In genomic region chr11:118074785-118075184, GRCh38 we compare ENCODE assay signal across 26 cellular contexts. TPM values are rescaled to one million over a fixed set of nuclear protein-coding genes. Genes with fewer than 3 reads are reported as not detected.
DNase-seq lines count a peak whose midpoint lies in the region; FAIRE-seq and TF ChIP-seq lines count a peak whose summit lies in the region.
"Had no signal": no experiment of that assay in that cellular context is flagged by ENCODE, and none has a peak within 500 bp of the region (broad histone marks: within the 10 kb centered on the region; RNA-seq: fewer than 3 reads in every experiment).

No MANE protein-coding gene starts in this region.

- H2BK5ac ChIP-seq in H1 (ENCODE audit: low read depth, low read length) (no peak overlapping the region), neuronal stem cell (ENCODE audit: low read length) (no peak overlapping the region)

- no peaks in the 10 kb centered on the region for H3K23me2 ChIP-seq in H1 (ENCODE audit: low read depth, low read length)

- H2BK15ac ChIP-seq in H1 (ENCODE audit: low read length) (peak overlapping the region; percentile 81; the same call in 1 of the 2 replicates), neuronal stem cell (ENCODE audit: low read length) (no peak overlapping the region)

- POLR2A ChIA-PET in H1 (lab: Charles Lee; ENCODE audit: partially characterized antibody), result no interaction called here

- H2BK20ac ChIP-seq in H1 (ENCODE audit: low read length), result no peak overlapping the region

- no peak overlapping the region for H4K5ac ChIP-seq in H1 (ENCODE audit: insufficient read length, low read depth, low read length)

- H3K9ac ChIP-seq in H1 (replicated peaks in 1 of 4; ENCODE audit: extremely low read depth in 1 of 4, low read depth in 3 of 4, low read length in 3 of 4) (no peak overlapping the region), neuronal stem cell (ENCODE audit: low read depth, low read length, poor library complexity) (no peak overlapping the region)
- H3K9ac ChIP-seq: SK-N-SH had no signal

- H3K79me2 ChIP-seq in H1 (ENCODE audit: control insufficient read depth in 1 of 2, insufficient read depth in 2 of 2, low read length in 2 of 2) (no peaks in the 10 kb centered on the region), osteoblast (ENCODE audit: insufficient read depth, low read length) (no peaks in the 10 kb centered on the region)

- H3K27me3 ChIP-seq in H1 (replicated peaks in 1 of 4; ENCODE audit: control insufficient read depth in 3 of 4, extremely low read depth in 1 of 4, insufficient read depth in 3 of 4, low read length in 3 of 4) (no peaks in the 10 kb centered on the region; a peak in 1 of 7 replicates), neuronal stem cell (ENCODE audit: control insufficient read depth in 3 of 3, insufficient read depth in 3 of 3, low read depth in 1 of 3, low read length in 3 of 3) (peaks cover 0 to 18% (median 0%) of the 10 kb centered on the region in 3 experiments), osteoblast (ENCODE audit: insufficient read depth, low read length) (no peaks in the 10 kb centered on the region)
- H3K27me3 ChIP-seq: Peyer's patch, thyroid gland had no signal

- H3K4me1 ChIP-seq in H1 (replicated peaks in 1 of 4; ENCODE audit: control insufficient read depth in 3 of 4, insufficient read depth in 4 of 4, low read length in 3 of 4) (peaks cover 3 to 12% (median 6%) of the 10 kb centered on the region in 4 experiments; a peak in 6 of 7 replicates), neuronal stem cell (ENCODE audit: control insufficient read depth in 2 of 2, insufficient read depth in 1 of 2, low read depth in 1 of 2, low read length in 2 of 2) (no peaks in the 10 kb centered on the region), osteoblast (ENCODE audit: insufficient read depth, low read length) (no peaks in the 10 kb centered on the region)
- H3K4me1 ChIP-seq: psoas muscle had no signal

- H4K91ac ChIP-seq in H1 (replicated peaks; ENCODE audit: insufficient read length, low read length), result no peak overlapping the region
- no peak overlapping the region for H4K91ac ChIP-seq in neuronal stem cell (ENCODE audit: low read depth, low read length, poor library complexity)

- no peak overlapping the region for H3K27ac ChIP-seq in H1 (ENCODE audit: low read depth, low read length)
- no peak overlapping the region for H3K27ac ChIP-seq in neuronal stem cell (replicated peaks; ENCODE audit: low read length)
- H3K27ac ChIP-seq in osteoblast (ENCODE audit: low read depth, low read length), result no peak overlapping the region
- H3K27ac ChIP-seq: dorsolateral prefrontal cortex, psoas muscle had no signal

- H3K23ac ChIP-seq in H1 (ENCODE audit: insufficient read length) (no peak overlapping the region), neuronal stem cell (ENCODE audit: low read depth, low read length, poor library complexity) (no peak overlapping the region)

- H3K36me3 ChIP-seq in H1 (ENCODE audit: control insufficient read depth in 2 of 4, insufficient read depth in 4 of 4, low read length in 3 of 4), result no peaks in the 10 kb centered on the region
- no peaks in the 10 kb centered on the region for H3K36me3 ChIP-seq in neuronal stem cell (replicated peaks in 1 of 2; ENCODE audit: control insufficient read depth in 2 of 2, insufficient read depth in 2 of 2, low read length in 2 of 2)
- no peaks in the 10 kb centered on the region for H3K36me3 ChIP-seq in osteoblast (ENCODE audit: insufficient read depth, low read length)
- H3K36me3 ChIP-seq: Peyer's patch, thyroid gland had no signal

- no peak for FAIRE-seq in H1 (lab: Jason Lieb, UNC)

- TF ChIP-seq POLR2A in H1 (IDR thresholded peaks at IDR 0.05; ENCODE audit: control extremely low read depth in 1 of 2, low read depth in 2 of 2, low read length in 2 of 2), result no peak

- no peak overlapping the region for H2BK120ac ChIP-seq in H1 (replicated peaks; ENCODE audit: low read depth, low read length)
- H2BK120ac ChIP-seq in neuronal stem cell (ENCODE audit: low read depth, low read length), result no peak overlapping the region

- H3K4me3 ChIP-seq in H1 (ENCODE audit: extremely low read depth in 1 of 4, insufficient read depth in 2 of 4, low read depth in 3 of 4, low read length in 4 of 4), result no peak overlapping the region
- H3K4me3 ChIP-seq in neuronal stem cell (ENCODE audit: low read length in 2 of 2), result no peak overlapping the region
- no peak overlapping the region for H3K4me3 ChIP-seq in osteoblast (ENCODE audit: insufficient read depth, low read length)
- H3K4me3 ChIP-seq: dorsolateral prefrontal cortex, Peyer's patch, psoas muscle, thyroid gland had no signal

- WGBS in H1 (ENCODE audit: extremely low coverage in 1 of 2, insufficient coverage in 1 of 2, insufficient read length in 1 of 2, insufficient replicate concordance in 2 of 2, low coverage in 1 of 2, low lambda C conversion rate in 2 of 2, missing lambda C conversion rate in 1 of 2), 2 experiments, result 78% methylated on average over 2 of the region's 2 CpGs; no CpG with 5 or more reads in 1 of the 2 experiments
- WGBS in neuronal stem cell (ENCODE audit: extremely low coverage in 2 of 2, insufficient read length in 2 of 2, insufficient replicate concordance in 1 of 2), 2 donors, result no CpG with 5 or more reads among the region's 2 CpGs

- H2BK12ac ChIP-seq in H1 (ENCODE audit: low read depth, low read length) (no peak overlapping the region), neuronal stem cell (ENCODE audit: low read length) (no peak overlapping the region)

- no peak overlapping the region for H3K4ac ChIP-seq in H1 (replicated peaks; ENCODE audit: insufficient read length, low read depth, low read length)
- H3K4ac ChIP-seq in neuronal stem cell (ENCODE audit: low read length), result no peak overlapping the region

- TF ChIP-seq RAD21 in H1 (IDR thresholded peaks at IDR 0.05 in 1 of 2, conservative IDR thresholded peaks at IDR 0.05 in 1 of 2; ENCODE audit: low read depth in 2 of 2, low read length in 2 of 2), result no peak

- H3K79me1 ChIP-seq in H1 (ENCODE audit: low read depth, low read length) (no peaks in the 10 kb centered on the region), neuronal stem cell (ENCODE audit: low read depth, low read length) (no peaks in the 10 kb centered on the region)

- H2AFZ ChIP-seq in H1 (ENCODE audit: low read length) (no peak overlapping the region), neuronal stem cell (ENCODE audit: low read length) (no peak overlapping the region), osteoblast (ENCODE audit: low read length) (no peak overlapping the region)

- no peak for TF ChIP-seq CTCF in H1 (IDR thresholded peaks at IDR 0.05; ENCODE audit: control extremely low read depth in 1 of 3, insufficient read depth in 1 of 3, low read depth in 1 of 3, low read length in 3 of 3)
- TF ChIP-seq CTCF in osteoblast (IDR thresholded peaks at IDR 0.05; ENCODE audit: extremely low read depth, low read depth, low read length), result no peak

- peak overlapping the region; percentile 4; the same call in 1 of the 2 replicates for H4K8ac ChIP-seq in H1 (ENCODE audit: extremely low read depth, insufficient read depth, low read length)
- H4K8ac ChIP-seq in neuronal stem cell (ENCODE audit: low read depth, low read length), result no peak overlapping the region

- H3K9me3 ChIP-seq in H1 (ENCODE audit: insufficient read depth in 2 of 2, low read depth in 1 of 2, low read length in 1 of 2) (no peaks in the 10 kb centered on the region), neuronal stem cell (replicated peaks in 1 of 2; ENCODE audit: control insufficient read depth in 2 of 2, insufficient read depth in 1 of 2, low read depth in 1 of 2, low read length in 2 of 2) (no peaks in the 10 kb centered on the region), osteoblast (ENCODE audit: low read depth, low read length) (no peaks in the 10 kb centered on the region)
- H3K9me3 ChIP-seq: Peyer's patch, psoas muscle, SK-N-SH, thyroid gland had no signal

- H3K14ac ChIP-seq in H1 (ENCODE audit: insufficient read length), result no peak overlapping the region
- H3K14ac ChIP-seq in neuronal stem cell (ENCODE audit: low read length), result no peak overlapping the region

- no peak for TF ChIP-seq EP300 in H1 (IDR thresholded peaks at IDR 0.05; ENCODE audit: borderline replicate concordance in 1 of 2, low read depth in 2 of 2, low read length in 2 of 2)

- no peak overlapping the region for H3K56ac ChIP-seq in H1 (replicated peaks; ENCODE audit: insufficient read length, low read depth, low read length)

- no peaks in the 10 kb centered on the region for H4K20me1 ChIP-seq in H1 (replicated peaks in 1 of 2; ENCODE audit: control insufficient read depth in 1 of 2, insufficient read depth in 2 of 2, low read length in 2 of 2)
- no peaks in the 10 kb centered on the region for H4K20me1 ChIP-seq in osteoblast (ENCODE audit: insufficient read depth, low read length)

- no peak overlapping the region for H3K4me2 ChIP-seq in H1 (ENCODE audit: insufficient read depth in 1 of 2, low read depth in 2 of 2, low read length in 2 of 2)
- no peak overlapping the region for H3K4me2 ChIP-seq in neuronal stem cell (ENCODE audit: insufficient read depth, low read length, poor library complexity, severe bottlenecking)
- no peak overlapping the region for H3K4me2 ChIP-seq in osteoblast (ENCODE audit: insufficient read depth, low read length)
- H3K4me2 ChIP-seq: SK-N-SH had no signal

- H3K18ac ChIP-seq in H1 (ENCODE audit: extremely low read depth, low read length) (no peak overlapping the region), neuronal stem cell (ENCODE audit: low read length) (no peak overlapping the region)

- H2AK5ac ChIP-seq in H1 (ENCODE audit: low read depth, low read length) (no peak overlapping the region), neuronal stem cell (ENCODE audit: low read depth, low read length) (peak overlapping the region; percentile 77)

- peak; percentile 30 for DNase-seq in SIG-M5 treated with dmso at 0.1 percent for 504 hours (lab: John Stamatoyannopoulos, UW; ENCODE audit: unreplicated experiment)
- no peak for DNase-seq in SIG-M5 (lab: John Stamatoyannopoulos, UW)
- no peak for DNase-seq in H1 (ENCODE audit: low read depth in 1 of 2, low spot score in 2 of 2)
- no peak for DNase-seq in neuronal stem cell (ENCODE audit: low spot score)
- DNase-seq in EL, result no peak
- DNase-seq in GM03348 (ENCODE audit: low spot score), result no peak
- DNase-seq in NCI-H524 (lab: John Stamatoyannopoulos, UW), result no peak
- DNase-seq in osteoblast (ENCODE audit: insufficient read length, low spot score, missing footprints), result no peak
- DNase-seq: 8988T; activated B cell treated with CpG ODN at 0.5 μM for 24 hours; activated CD4-positive, alpha-beta memory T cell treated with anti-CD3 and anti-CD28 coated beads, Interleukin-2, amount 10 ng/mL, durations not matched to agents 7 days and 5 days; activated T-cell treated with anti-CD3 and anti-CD28 coated beads for 4 hours; central memory CD4-positive, alpha-beta T cell; dorsolateral prefrontal cortex; erythroblast; HFFc6; NCI-H187 treated with DMSO at 0.1 percent for 48 hours; NCI-H226; nephron progenitor cell; SK-N-SH; stimulated activated naive CD4-positive, alpha-beta T cell treated with Interleukin-2 at 50 U/mL for 16 hours had no signal

- CTCF ChIA-PET in H1 (lab: Charles Lee; ENCODE audit: partially characterized antibody), result interaction anchor here (0.7 to 2.3 kb wide), 8 partner anchors 14 to 256 kb away, joined by 3 to 5 read pairs (median 4); no protein-coding TSS in a partner anchor

RNA-seq across cellular contexts. Expression of gene TMPRSS4, which starts 2.1 kb away (rescaled TPM):
- total RNA-seq in H1 (2021; fragmentation: NEBNext Ultra II Directional; extraction: Animal tissue kit (Norgen Biotek cat#: 25700)), result 0.58 and 0.69 TPM in 2 replicates
- 0.11 and 0.13 TPM in 2 replicates for polyA plus RNA-seq in H1 (2011; rRNA removed)
- 0.44 TPM for polyA plus RNA-seq in H1 (2011; cell fraction: cytosol; rRNA removed)
- 0.27 TPM for polyA plus RNA-seq in H1 (2011; cell fraction: nucleus; rRNA removed)
- 0.42 to 0.68 TPM (median 0.60 TPM) in 3 of 4 replicates, not detected in the other for polyA plus RNA-seq in H1 (2012, experiment 1 of 2)
- not detected for polyA plus RNA-seq in H1 (2012, experiment 2 of 2)
- 0.28 TPM for polyA plus RNA-seq in H1 (2013, experiment 1 of 2)
- polyA plus RNA-seq in H1 (2013, experiment 2 of 2), result 0.13 TPM
- 0.32 and 0.88 TPM in 2 replicates for polyA minus RNA-seq in H1 (2011; rRNA and poly(A)+ RNA removed)
- polyA minus RNA-seq in H1 (2011; cell fraction: cytosol; rRNA and poly(A)+ RNA removed), result not detected
- polyA minus RNA-seq in H1 (2011; cell fraction: nucleus; rRNA and poly(A)+ RNA removed), result 1.9 TPM
- not detected for polyA plus RNA-seq in neuronal stem cell (2013, experiment 1 of 2)
- polyA plus RNA-seq in neuronal stem cell (2013, experiment 2 of 2), result not detected
- total RNA-seq in osteoblast, result not detected in 2 replicates
- total RNA-seq: activated B cell treated with CpG ODN at 0.5 μM for 24 hours, dorsolateral prefrontal cortex, HFFc6, mesenteric fat pad, skeletal muscle tissue had no signal
- polyA plus RNA-seq: SK-N-SH had no signal

RNA-seq across cellular contexts. Expression of gene SMIM35, which starts 12.0 kb away (rescaled TPM):
- total RNA-seq in H1 (2021; fragmentation: NEBNext Ultra II Directional; extraction: Animal tissue kit (Norgen Biotek cat#: 25700)), result not detected in 2 replicates
- not detected in 2 replicates for polyA plus RNA-seq in H1 (2011; rRNA removed)
- not detected for polyA plus RNA-seq in H1 (2011; cell fraction: cytosol; rRNA removed)
- not detected for polyA plus RNA-seq in H1 (2011; cell fraction: nucleus; rRNA removed)
- not detected in 4 replicates for polyA plus RNA-seq in H1 (2012, experiment 1 of 2)
- polyA plus RNA-seq in H1 (2012, experiment 2 of 2), result not detected
- not detected for polyA plus RNA-seq in H1 (2013, experiment 1 of 2)
- polyA plus RNA-seq in H1 (2013, experiment 2 of 2), result not detected
- not detected in 2 replicates for polyA minus RNA-seq in H1 (2011; rRNA and poly(A)+ RNA removed)
- not detected for polyA minus RNA-seq in H1 (2011; cell fraction: cytosol; rRNA and poly(A)+ RNA removed)
- polyA minus RNA-seq in H1 (2011; cell fraction: nucleus; rRNA and poly(A)+ RNA removed), result not detected
- polyA plus RNA-seq in neuronal stem cell (2013, experiment 1 of 2), result not detected
- polyA plus RNA-seq in neuronal stem cell (2013, experiment 2 of 2), result not detected
- total RNA-seq in osteoblast, result not detected in 2 replicates
- total RNA-seq: HFFc6, mesenteric fat pad, Peyer's patch, skeletal muscle tissue, thyroid gland had no signal
- polyA plus RNA-seq: psoas muscle, SK-N-SH had no signal
